Comparison of ENCODE assay signal across 31 cellular contexts in genomic region chr5:85621668-85622067, GRCh38.
DNase-seq lines count a peak whose midpoint lies in the region; ATAC-seq, FAIRE-seq and TF ChIP-seq lines count a peak whose summit lies in the region.
"Had no signal": no experiment of that assay in that cellular context is flagged by ENCODE, and none has a peak within 500 bp of the region (broad histone marks: within the 10 kb centered on the region; RNA-seq: fewer than 3 reads in every experiment).

No MANE protein-coding gene starts in this region.

- H3K36me3 Mint-ChIP-seq in T-helper 2 cell treated with Interferon-gamma antibody and Interleukin-4, amounts not matched to agents 5 μg/mL and 100 μg/mL, for 36 hours (ENCODE audit: low read depth), result no peaks in the 10 kb centered on the region
- H3K36me3 Mint-ChIP-seq: CD14-positive monocyte; CD4-positive, alpha-beta memory T cell; CD4-positive, CD25-positive, alpha-beta regulatory T cell; CD8-positive, alpha-beta memory T cell; CD8-positive, alpha-beta T cell had no signal

- no peaks in the 10 kb centered on the region for H3K79me2 ChIP-seq in K562 (ENCODE audit: control insufficient read depth, insufficient read depth, low read length)

- no peaks in the 10 kb centered on the region for H3K27me3 ChIP-seq in K562 (ENCODE audit: control insufficient read depth in 2 of 2, insufficient read depth in 2 of 2, low read length in 2 of 2)
- H3K27me3 ChIP-seq: BE2C; BLaER1; BLaER1 treated with 17β-estradiol and CSF1 and Interleukin-3, amounts not matched to agents 10 nM and 100 nM had no signal

- ATAC-seq in K562, result no peak
- ATAC-seq: A549; CD8-positive, alpha-beta T cell had no signal

- H3K9me3 ChIP-seq in K562 (replicated peaks; ENCODE audit: control insufficient read depth, insufficient read depth, low read depth, low read length), result no peaks in the 10 kb centered on the region
- H3K9me3 ChIP-seq: A549, BE2C, Caco-2 had no signal

- H3K9me1 ChIP-seq in K562 (ENCODE audit: control insufficient read depth, insufficient read depth, low read length), result no peaks in the 10 kb centered on the region

- no peaks in the 10 kb centered on the region for H3K4me1 ChIP-seq in K562 (replicated peaks in 1 of 2; ENCODE audit: control insufficient read depth in 2 of 2, insufficient read depth in 2 of 2, low read length in 2 of 2)
- H3K4me1 ChIP-seq: A549; BE2C; BLaER1; BLaER1 treated with 17β-estradiol and CSF1 and Interleukin-3, amounts not matched to agents 10 nM and 100 nM; Caco-2 had no signal

- no peak for DNase-seq in K562 (ENCODE audit: extremely low read depth in 1 of 4, low spot score in 3 of 4)
- DNase-seq in T-helper 2 cell treated with Interferon-gamma antibody and Interleukin-4, amounts not matched to agents 5 μg/mL and 100 μg/mL, for 36 hours (ENCODE audit: low spot score), result no peak
- DNase-seq: 8988T; ACHN; AML-193; BE2C; C1 segment of cervical spinal cord; Caco-2; Calu3; CD4-positive, alpha-beta memory T cell; CD4-positive, alpha-beta T cell; CD4-positive, CD25-positive, alpha-beta regulatory T cell; CD8-positive, alpha-beta memory T cell; CD8-positive, alpha-beta T cell; COR-L47; DMS 273 treated with DMSO at 0.1 percent for 48 hours; DMS153; DMS53; DMS79; DMS79 treated with DMSO at 0.1 percent for 48 hours; DND-41; EL had no signal

- CTCF ChIA-PET in K562 (lab: Yijun Ruan, JAX; ENCODE audit: low intra/inter-chr PET ratio), result no interaction called here

- TF ChIP-seq EP300 in K562 (IDR thresholded peaks at IDR 0.05; ENCODE audit: low read length), result no peak

- BruUV-seq in K562 (replicated peaks; lab: Mats Ljungman, UMichigan), result no TSS peak

- H3K4me2 ChIP-seq in K562 (ENCODE audit: insufficient read depth, low read length), result no peak overlapping the region
- H3K4me2 ChIP-seq: A549; BLaER1; BLaER1 treated with 17β-estradiol and CSF1 and Interleukin-3, amounts not matched to agents 10 nM and 100 nM had no signal

- 54% methylated on average over 2 of the region's 2 CpGs for whole genome bisulfite sequencing in K562 (ENCODE audit: insufficient coverage, low coverage, missing lambda C conversion rate)

- H3K27ac ChIP-seq in K562 (ENCODE audit: extremely low read depth, low read depth, low read length), result no peak overlapping the region
- H3K27ac ChIP-seq: 22Rv1; A549; BLaER1; BLaER1 treated with 17β-estradiol and CSF1 and Interleukin-3, amounts not matched to agents 10 nM and 100 nM; C4-2B had no signal

- peaks cover 10% of the 10 kb centered on the region; the same call in 1 of the 3 replicates for H3K36me3 ChIP-seq in K562 (ENCODE audit: control insufficient read depth, insufficient read depth, low read length)
- H3K36me3 ChIP-seq: BE2C; BLaER1; BLaER1 treated with 17β-estradiol and CSF1 and Interleukin-3, amounts not matched to agents 10 nM and 100 nM had no signal

- no peak for TF ChIP-seq RAD21 in K562 (CRISPR knock-in tag; conservative IDR thresholded peaks at IDR 0.05 in 1 of 2, IDR thresholded peaks at IDR 0.05 in 1 of 2)

- in situ Hi-C loops in K562 (cut with MboI), result no loop called here

- POLR2A ChIA-PET in K562 (lab: Yijun Ruan, JAX), result no interaction called here

- H4K20me1 ChIP-seq in K562 (replicated peaks; ENCODE audit: control insufficient read depth, insufficient read depth, low read length), result no peaks in the 10 kb centered on the region
- H4K20me1 ChIP-seq: BLaER1; BLaER1 treated with 17β-estradiol and CSF1 and Interleukin-3, amounts not matched to agents 10 nM and 100 nM had no signal

- H3K27me3 Mint-ChIP-seq in T-helper 2 cell treated with Interferon-gamma antibody and Interleukin-4, amounts not matched to agents 5 μg/mL and 100 μg/mL, for 36 hours (ENCODE audit: low read depth), result no peaks in the 10 kb centered on the region
- H3K27me3 Mint-ChIP-seq: B cell; CD4-positive, alpha-beta memory T cell; CD4-positive, alpha-beta T cell; CD4-positive, CD25-positive, alpha-beta regulatory T cell; CD8-positive, alpha-beta memory T cell had no signal

- no peak overlapping the region for H3K27ac Mint-ChIP-seq in T-helper 2 cell treated with Interferon-gamma antibody and Interleukin-4, amounts not matched to agents 5 μg/mL and 100 μg/mL, for 36 hours
- H3K27ac Mint-ChIP-seq: B cell; CD14-positive monocyte; CD4-positive, alpha-beta memory T cell; CD4-positive, alpha-beta T cell; CD4-positive, CD25-positive, alpha-beta regulatory T cell; CD8-positive, alpha-beta memory T cell; CD8-positive, alpha-beta T cell had no signal

- no peak for FAIRE-seq in K562 (lab: Jason Lieb, UNC)
- FAIRE-seq: A204.1, A549, D721Med had no signal

- peaks cover 10% of the 10 kb centered on the region for H3K9me3 Mint-ChIP-seq in T-helper 2 cell treated with Interferon-gamma antibody and Interleukin-4, amounts not matched to agents 5 μg/mL and 100 μg/mL, for 36 hours

- no peaks in the 10 kb centered on the region for H3K4me1 Mint-ChIP-seq in T-helper 2 cell treated with Interferon-gamma antibody and Interleukin-4, amounts not matched to agents 5 μg/mL and 100 μg/mL, for 36 hours (ENCODE audit: low read depth)
- H3K4me1 Mint-ChIP-seq: B cell; CD14-positive monocyte; CD4-positive, alpha-beta memory T cell; CD4-positive, CD25-positive, alpha-beta regulatory T cell; CD8-positive, alpha-beta memory T cell had no signal

- no peak for TF ChIP-seq CTCF in K562 (IDR thresholded peaks at IDR 0.05 in 2 of 3, conservative IDR thresholded peaks at IDR 0.05 in 1 of 3; ENCODE audit: insufficient read depth in 2 of 3, low read depth in 1 of 3, low read length in 3 of 3)

- no peak overlapping the region for H2AFZ ChIP-seq in K562 (ENCODE audit: low read depth, low read length)

- no peak overlapping the region for H3K4me3 Mint-ChIP-seq in T-helper 2 cell treated with Interferon-gamma antibody and Interleukin-4, amounts not matched to agents 5 μg/mL and 100 μg/mL, for 36 hours
- H3K4me3 Mint-ChIP-seq: B cell; CD14-positive monocyte; CD4-positive, alpha-beta memory T cell; CD4-positive, alpha-beta T cell; CD4-positive, CD25-positive, alpha-beta regulatory T cell; CD8-positive, alpha-beta memory T cell; CD8-positive, alpha-beta T cell had no signal

- no peak for TF ChIP-seq POLR2A in K562 (conservative IDR thresholded peaks at IDR 0.05)

- intact Hi-C loops in K562 (cut with micrococcal nuclease), result no loop called here

- no peak overlapping the region for H3K4me3 ChIP-seq in K562
- H3K4me3 ChIP-seq: A549; BLaER1; BLaER1 treated with 17β-estradiol and CSF1 and Interleukin-3, amounts not matched to agents 10 nM and 100 nM had no signal

- H3K9ac ChIP-seq in K562 (ENCODE audit: insufficient read depth in 1 of 2, low read depth in 2 of 2, low read length in 2 of 2), result no peak overlapping the region
- H3K9ac ChIP-seq: BLaER1; BLaER1 treated with 17β-estradiol and CSF1 and Interleukin-3, amounts not matched to agents 10 nM and 100 nM had no signal

TF ChIP-seq in K562, 482 proteins besides CTCF, POLR2A, EP300 and RAD21:
- peak; percentile 84 for TF ChIP-seq NFIX (CRISPR knock-in tag; IDR thresholded peaks at IDR 0.05; ENCODE audit: low read depth)
- no peak for TF ChIP-seq MTA3 (IDR thresholded peaks at IDR 0.05; ENCODE audit: borderline replicate concordance)
- TF ChIP-seq RBM17 (IDR thresholded peaks at IDR 0.05; ENCODE audit: borderline replicate concordance, low read depth, low read length), result no peak
- no peak for TF ChIP-seq SAP30 (IDR thresholded peaks at IDR 0.05; ENCODE audit: borderline replicate concordance, insufficient read depth, low read depth, low read length, poor library complexity, severe bottlenecking)
- peak; percentile 93 for TF ChIP-seq NFIC (IDR thresholded peaks at IDR 0.05)
- TF ChIP-seq BRF2 (IDR thresholded peaks at IDR 0.05; ENCODE audit: borderline replicate concordance, insufficient read depth, insufficient read length), result no peak
- TF ChIP-seq RBM22 (IDR thresholded peaks at IDR 0.05; ENCODE audit: low read depth, low read length, poor library complexity, severe bottlenecking), result no peak
- TF ChIP-seq CEBPG (CRISPR knock-in tag; IDR thresholded peaks at IDR 0.05), result no peak
- TF ChIP-seq CEBPG (tag; conservative IDR thresholded peaks at IDR 0.05 in 1 of 2, IDR thresholded peaks at IDR 0.05 in 1 of 2), result no peak
TF ChIP-seq in K562: peak in this region for 2.
